In the genomic region with DNA sequence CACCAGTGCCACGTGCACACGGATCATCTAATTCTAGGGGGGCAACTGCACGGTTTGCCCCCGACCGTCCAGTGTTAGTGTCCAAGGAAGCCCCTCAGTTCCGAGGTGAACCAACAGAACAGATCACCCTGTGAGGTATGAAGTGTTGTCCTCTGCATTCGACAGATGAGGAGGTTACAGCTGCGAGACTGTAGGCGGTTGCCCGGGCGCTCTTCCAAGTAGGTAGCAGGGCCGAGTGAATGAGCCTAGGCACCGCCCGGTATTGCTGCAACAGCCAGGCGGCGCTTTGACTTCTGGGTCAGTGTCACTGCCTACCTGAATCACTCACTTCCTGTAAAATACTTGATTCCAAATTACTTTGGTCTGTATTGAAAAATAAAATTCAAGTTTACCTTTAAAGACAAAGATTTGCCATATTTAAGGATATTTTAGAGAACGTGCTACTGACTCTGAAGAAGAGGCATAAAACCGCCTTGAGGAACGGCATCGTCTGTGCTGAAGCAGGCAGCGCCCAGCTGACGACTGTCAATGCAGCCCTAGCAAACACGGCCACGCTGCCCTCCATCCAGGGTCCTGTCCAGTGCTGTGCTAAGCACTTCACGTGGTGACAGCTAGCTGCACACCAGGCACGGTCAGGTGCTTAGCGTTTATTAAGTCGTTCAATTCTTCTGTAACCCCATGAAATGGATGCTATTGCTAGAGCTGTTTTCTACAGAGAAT, we compare ENCODE assay signal across 11 cellular contexts. TPM values are rescaled to one million over a fixed set of nuclear protein-coding genes. Genes with fewer than 3 reads are reported as not detected.
DNase-seq lines count a peak whose midpoint lies in the region; ATAC-seq, FAIRE-seq and TF ChIP-seq lines count a peak whose summit lies in the region.
"Had no signal": no experiment of that assay in that cellular context is flagged by ENCODE, and none has a peak within 500 bp of the region (broad histone marks: within the 10 kb centered on the region; RNA-seq: fewer than 3 reads in every experiment).

No MANE protein-coding gene starts in this region.

- DNase-seq in GM23248, result peak; percentile 36
- peak; percentile 55 for DNase-seq in NOMO-1 treated with DMSO at 0.1 percent for 48 hours (lab: John Stamatoyannopoulos, UW; ENCODE audit: unreplicated experiment)
- DNase-seq in K562 (ENCODE audit: extremely low read depth in 1 of 4, low spot score in 3 of 4), result peak in 2 of 4 experiments; percentile 20 to 30
- peak; percentile 33 for DNase-seq in prostate gland (ENCODE audit: low spot score)
- DNase-seq in brain microvascular endothelial cell, result no peak
- DNase-seq in NCI-H2081 treated with DMSO at 0.1 percent for 48 hours (lab: John Stamatoyannopoulos, UW), result no peak
- no peak for DNase-seq in SIG-M5 (lab: John Stamatoyannopoulos, UW)

- H4K20me1 ChIP-seq in GM23248 (ENCODE audit: insufficient read depth) (no peaks in the 10 kb centered on the region), K562 (replicated peaks; ENCODE audit: control insufficient read depth, insufficient read depth, low read length) (no peaks in the 10 kb centered on the region)

- H3K9me2 ChIP-seq in GM23248 (ENCODE audit: insufficient read depth), result no peaks in the 10 kb centered on the region

- CTCF ChIA-PET in K562 (lab: Yijun Ruan, JAX; ENCODE audit: low intra/inter-chr PET ratio), result no interaction called here

- no peak for TF ChIP-seq RAD21 in K562 (CRISPR knock-in tag; conservative IDR thresholded peaks at IDR 0.05 in 1 of 2, IDR thresholded peaks at IDR 0.05 in 1 of 2)

- H3K4me2 ChIP-seq in GM23248 (ENCODE audit: unreplicated experiment) (no peak overlapping the region), K562 (ENCODE audit: insufficient read depth, low read length) (no peak overlapping the region; the same call in 1 of the 2 replicates)

- no peaks in the 10 kb centered on the region for H3K4me1 ChIP-seq in GM23248 (ENCODE audit: insufficient read depth)
- H3K4me1 ChIP-seq in K562 (replicated peaks in 1 of 2; ENCODE audit: control insufficient read depth in 2 of 2, insufficient read depth in 2 of 2, low read length in 2 of 2), result no peaks in the 10 kb centered on the region; a peak in 1 of 5 replicates
- H3K4me1 ChIP-seq in prostate gland (replicated peaks), result no peaks in the 10 kb centered on the region

- intact Hi-C loops in K562 (cut with micrococcal nuclease), result no loop called here
- intact Hi-C loops in prostate gland (cut with DNase I), result no loop called here

- H3K36me3 ChIP-seq in GM23248 (ENCODE audit: low read depth) (no peaks in the 10 kb centered on the region), K562 (ENCODE audit: control insufficient read depth, insufficient read depth, low read length) (no peaks in the 10 kb centered on the region), prostate gland (no peaks in the 10 kb centered on the region), brain microvascular endothelial cell (replicated peaks) (no peaks in the 10 kb centered on the region)
- H3K36me3 ChIP-seq: thoracic aorta had no signal

- H3K9me3 ChIP-seq in GM23248 (ENCODE audit: low read depth) (no peaks in the 10 kb centered on the region), K562 (replicated peaks; ENCODE audit: control insufficient read depth, insufficient read depth, low read depth, low read length) (no peaks in the 10 kb centered on the region), prostate gland (no peaks in the 10 kb centered on the region)
- H3K9me3 ChIP-seq: thoracic aorta had no signal

- H3K9me1 ChIP-seq in K562 (ENCODE audit: control insufficient read depth, insufficient read depth, low read length), result no peaks in the 10 kb centered on the region

- no TSS peak for BruUV-seq in K562 (replicated peaks; lab: Mats Ljungman, UMichigan)

- H3F3A ChIP-seq in GM23248 (ENCODE audit: insufficient read depth), result no peaks in the 10 kb centered on the region

- no peaks in the 10 kb centered on the region; the same call in 1 of the 2 replicates for H3K27me3 ChIP-seq in GM23248 (replicated peaks; ENCODE audit: insufficient read depth)
- no peaks in the 10 kb centered on the region; a peak in 1 of 5 replicates for H3K27me3 ChIP-seq in K562 (ENCODE audit: control insufficient read depth in 2 of 2, insufficient read depth in 2 of 2, low read length in 2 of 2)
- no peaks in the 10 kb centered on the region for H3K27me3 ChIP-seq in prostate gland (replicated peaks; ENCODE audit: insufficient read depth)
- H3K27me3 ChIP-seq in brain microvascular endothelial cell (replicated peaks), result peaks cover 3% of the 10 kb centered on the region

- no peak for TF ChIP-seq POLR2A in K562 (conservative IDR thresholded peaks at IDR 0.05)
- TF ChIP-seq POLR2A in prostate gland (IDR thresholded peaks at IDR 0.05), result no peak

- in situ Hi-C loops in GM23248 (cut with MboI), result no loop called here
- in situ Hi-C loops in K562 (cut with MboI), result no loop called here
- in situ Hi-C loops in brain microvascular endothelial cell (cut with HindIII; ENCODE audit: low pct_ligation_motif_present, low sequenced_read_pairs), result no loop called here

- ATAC-seq in K562, result peak; percentile 75
- no peak for ATAC-seq in GM21825 (IDR thresholded peaks at IDR 0.05; ENCODE audit: unreplicated experiment)
- ATAC-seq: GM12878 had no signal

- POLR2A ChIA-PET in K562 (lab: Yijun Ruan, JAX), result interaction anchor here (0.8 kb wide), 1 partner anchor 9 kb away, joined by 3 read pairs; no protein-coding TSS in a partner anchor

- no peak overlapping the region for H3K4me3 ChIP-seq in GM23248
- H3K4me3 ChIP-seq in K562, result no peak overlapping the region
- H3K4me3 ChIP-seq in prostate gland, result no peak overlapping the region
- no peak overlapping the region for H3K4me3 ChIP-seq in brain microvascular endothelial cell (ENCODE audit: low read depth, low read length)
- H3K4me3 ChIP-seq: GM12878, thoracic aorta had no signal

- FAIRE-seq in K562 (lab: Jason Lieb, UNC), result peak; percentile 6
- FAIRE-seq: GM12878 had no signal

- WGBS in GM23248 (ENCODE audit: low coverage in 1 of 2, low lambda C conversion rate in 2 of 2, missing lambda C conversion rate in 2 of 2), 2 experiments, result 78 to 82% methylated on average over 28 of the region's 28 CpGs
- WGBS in K562 (ENCODE audit: insufficient coverage, low coverage, missing lambda C conversion rate), result 23% methylated on average over 25 of the region's 28 CpGs
- 66% methylated on average over 28 of the region's 28 CpGs for WGBS in prostate gland

- TF ChIP-seq CTCF in K562 (IDR thresholded peaks at IDR 0.05 in 2 of 3, conservative IDR thresholded peaks at IDR 0.05 in 1 of 3; ENCODE audit: insufficient read depth in 2 of 3, low read depth in 1 of 3, low read length in 3 of 3) (no peak), prostate gland (IDR thresholded peaks at IDR 0.05) (peak in 1 of 4 experiments; percentile 35), brain microvascular endothelial cell (IDR thresholded peaks at IDR 0.05; ENCODE audit: low read depth, low read length, missing control alignments) (no peak)

- H3K9ac ChIP-seq in GM23248 (no peak overlapping the region), K562 (ENCODE audit: insufficient read depth in 1 of 2, low read depth in 2 of 2, low read length in 2 of 2) (no peak overlapping the region)

- no peaks in the 10 kb centered on the region for H3K79me2 ChIP-seq in GM23248 (ENCODE audit: insufficient read depth)
- no peaks in the 10 kb centered on the region for H3K79me2 ChIP-seq in K562 (ENCODE audit: control insufficient read depth, insufficient read depth, low read length)

- no peak overlapping the region for H2AFZ ChIP-seq in GM23248
- no peak overlapping the region for H2AFZ ChIP-seq in K562 (ENCODE audit: low read depth, low read length)

- H3K27ac ChIP-seq in GM23248 (no peak overlapping the region), K562 (ENCODE audit: extremely low read depth, low read depth, low read length) (no peak overlapping the region), prostate gland (no peak overlapping the region), brain microvascular endothelial cell (no peak overlapping the region)

- TF ChIP-seq EP300 in K562 (IDR thresholded peaks at IDR 0.05; ENCODE audit: low read length), result no peak

RNA-seq across cellular contexts. Expression of gene RASA3, which starts 19.3 kb away (rescaled TPM):
- 36.7 and 46.2 TPM in 2 replicates for total RNA-seq in GM23248 (2014; rRNA removed; shearing (Covaris generic))
- 30.0 and 34.3 TPM in 2 replicates for polyA plus RNA-seq in GM23248 (2016; fragmentation: Nextera tagmentation; extraction: Ambion mirVana)
- total RNA-seq in K562 (2011; cell fraction: chromatin; rRNA removed; ENCODE audit: low replicate concordance), result 25.3 and 38.4 TPM in 2 replicates
- total RNA-seq in K562 (2011; cell fraction: nucleolus; rRNA removed), result 14.7 and 16.1 TPM in 2 replicates
- 13.4 and 15.3 TPM in 2 replicates for total RNA-seq in K562 (2011; cell fraction: nucleoplasm; rRNA removed)
- 15.3 and 17.8 TPM in 2 replicates for total RNA-seq in K562 (2014; rRNA removed)
- total RNA-seq in K562 (2014; rRNA removed; fragmentation: Illumina TruSeq; extraction: Trizol), result 9.6 and 10.7 TPM in 2 replicates
- total RNA-seq in K562 (2015; rRNA removed; fragmentation: Illumina TruSeq; extraction: Trizol), result 12.9 and 13.7 TPM in 2 replicates
- 21.4 and 25.3 TPM in 2 replicates for total RNA-seq in K562 (2021)
- 14.1 and 14.4 TPM in 2 replicates for polyA plus RNA-seq in K562 (2011; rRNA removed)
- polyA plus RNA-seq in K562 (2011; cell fraction: cytosol; rRNA removed), result 14.1 and 18.5 TPM in 2 replicates
- 16.6 and 21.7 TPM in 2 replicates for polyA plus RNA-seq in K562 (2011; cell fraction: nucleus; rRNA removed)
- polyA plus RNA-seq in K562 (2012), result 17.5 and 23.4 TPM in 2 replicates
- polyA plus RNA-seq in K562 (2014; fragmentation: Illumina TruSeq; extraction: Trizol), result 17.3 and 19.7 TPM in 2 replicates
- polyA plus RNA-seq in K562 (2014; fragmentation: Nextera tagmentation; extraction: Ambion mirVana), result 1 to 10 TPM in 1 of 2 experiments, under 1 TPM in 1; 0.72 to 1.2 TPM
- polyA plus RNA-seq in K562 (2014; rRNA removed), result 19.1 and 21.9 TPM in 2 replicates
- 10.5 and 13.0 TPM in 2 replicates for polyA minus RNA-seq in K562 (2011; rRNA and poly(A)+ RNA removed)
- 10.9 and 12.9 TPM in 2 replicates for polyA minus RNA-seq in K562 (2011; cell fraction: cytosol; rRNA and poly(A)+ RNA removed)
- 6.3 and 8.4 TPM in 2 replicates for polyA minus RNA-seq in K562 (2011; cell fraction: nucleus; rRNA and poly(A)+ RNA removed)
- 10 to 100 TPM in 1 of 2 donors, 1 to 10 TPM in 1; 8.6 to 12.5 TPM for total RNA-seq in prostate gland

RNA-seq across cellular contexts. Expression of gene CFAP97D2, which starts 27.3 kb away (rescaled TPM):
- not detected in 2 replicates for total RNA-seq in GM23248 (2014; rRNA removed; shearing (Covaris generic))
- polyA plus RNA-seq in GM23248 (2016; fragmentation: Nextera tagmentation; extraction: Ambion mirVana), result not detected in 2 replicates
- total RNA-seq in K562 (2011; cell fraction: chromatin; rRNA removed; ENCODE audit: low replicate concordance), result not detected in 2 replicates
- not detected in 2 replicates for total RNA-seq in K562 (2011; cell fraction: nucleolus; rRNA removed)
- total RNA-seq in K562 (2011; cell fraction: nucleoplasm; rRNA removed), result not detected in 2 replicates
- not detected in 2 replicates for total RNA-seq in K562 (2014; rRNA removed)
- total RNA-seq in K562 (2014; rRNA removed; fragmentation: Illumina TruSeq; extraction: Trizol), result not detected in 2 replicates
- not detected in 2 replicates for total RNA-seq in K562 (2015; rRNA removed; fragmentation: Illumina TruSeq; extraction: Trizol)
- total RNA-seq in K562 (2021), result not detected in 2 replicates
- not detected in 2 replicates for polyA plus RNA-seq in K562 (2011; rRNA removed)
- not detected in 2 replicates for polyA plus RNA-seq in K562 (2011; cell fraction: cytosol; rRNA removed)
- polyA plus RNA-seq in K562 (2011; cell fraction: nucleus; rRNA removed), result not detected in 2 replicates
- polyA plus RNA-seq in K562 (2012), result 0.07 and 0.40 TPM in 2 replicates
- polyA plus RNA-seq in K562 (2014; fragmentation: Illumina TruSeq; extraction: Trizol), result not detected in 2 replicates
- polyA plus RNA-seq in K562 (2014; fragmentation: Nextera tagmentation; extraction: Ambion mirVana), result not detected
- polyA plus RNA-seq in K562 (2014; rRNA removed), result not detected in 2 replicates
- polyA minus RNA-seq in K562 (2011; rRNA and poly(A)+ RNA removed), result not detected in 2 replicates
- polyA minus RNA-seq in K562 (2011; cell fraction: cytosol; rRNA and poly(A)+ RNA removed), result not detected in 2 replicates
- polyA minus RNA-seq in K562 (2011; cell fraction: nucleus; rRNA and poly(A)+ RNA removed), result not detected in 2 replicates
- under 1 TPM in 1 of 2 donors, not detected in 1; 0.62 TPM for total RNA-seq in prostate gland
- total RNA-seq: GM12878, NCI-H460, thoracic aorta had no signal
- polyA plus RNA-seq: GM12878 had no signal

Comparison
In these comparisons a context has a peak if more than half of its experiments do, and no peak if none do; other contexts are left out.
1. DNase-seq: peak in GM23248 (single experiment), NOMO-1 treated with DMSO at 0.1 percent for 48 hours (single experiment) and prostate gland (single experiment); none in brain microvascular endothelial cell (single experiment), NCI-H2081 treated with DMSO at 0.1 percent for 48 hours (single experiment) and SIG-M5 (single experiment).